ENCODE assay signal across 1 cellular context in the genomic region with DNA sequence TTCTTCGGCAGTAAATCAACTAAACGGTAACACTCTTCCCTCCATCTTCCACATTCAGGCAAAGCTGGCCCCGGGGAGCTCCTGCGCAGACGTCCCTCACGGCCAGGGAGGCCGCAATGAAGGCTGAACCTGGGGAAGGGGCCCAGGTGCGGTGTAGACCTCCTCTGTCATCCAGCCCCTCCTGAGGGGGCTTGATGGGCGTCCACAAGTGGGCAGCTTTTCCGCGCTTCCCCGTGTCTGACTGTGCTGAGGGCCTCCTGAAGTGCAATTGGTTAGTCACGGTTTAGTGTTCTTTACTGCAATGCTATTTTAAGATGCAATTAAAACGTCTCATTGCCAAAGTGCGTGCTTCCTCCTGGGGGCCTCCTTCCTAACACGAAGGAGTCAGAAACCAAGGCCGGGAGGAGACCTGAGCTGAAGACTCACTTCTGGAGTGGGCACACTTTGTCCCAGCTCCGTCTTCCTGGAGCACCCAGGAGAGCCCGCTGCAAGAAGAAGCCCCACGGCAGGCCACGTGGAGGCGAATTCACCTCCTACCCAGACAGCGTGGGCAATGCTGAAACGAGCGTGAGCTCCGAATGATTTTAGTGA.
TF ChIP-seq lines count a peak whose summit lies in the region.

No MANE protein-coding gene starts in this region.

TF ChIP-seq in HepG2, 621 proteins besides CTCF, POLR2A, EP300 and RAD21 (continued from another document):
- TF ChIP-seq TFE3 (CRISPR knock-in tag; IDR thresholded peaks at IDR 0.05) (no peak), TIGD3 (CRISPR knock-in tag; IDR thresholded peaks at IDR 0.05; ENCODE audit: borderline replicate concordance) (no peak), BCL6 (CRISPR knock-in tag; IDR thresholded peaks at IDR 0.05) (no peak), RFX3 (CRISPR knock-in tag; IDR thresholded peaks at IDR 0.05) (no peak), MAZ (IDR thresholded peaks at IDR 0.05; ENCODE audit: borderline replicate concordance, low read depth, low read length) (no peak), MAZ (CRISPR knock-in tag; IDR thresholded peaks at IDR 0.05; ENCODE audit: low read depth) (no peak), IKZF1 (IDR thresholded peaks at IDR 0.05) (no peak), ZNF224 (CRISPR knock-in tag; IDR thresholded peaks at IDR 0.05) (no peak), HIVEP1 (CRISPR knock-in tag; IDR thresholded peaks at IDR 0.05) (no peak), SP5 (CRISPR knock-in tag; IDR thresholded peaks at IDR 0.05; ENCODE audit: borderline replicate concordance, low read depth) (no peak)
